ENCODE assay signal across 26 cellular contexts in the genomic region with DNA sequence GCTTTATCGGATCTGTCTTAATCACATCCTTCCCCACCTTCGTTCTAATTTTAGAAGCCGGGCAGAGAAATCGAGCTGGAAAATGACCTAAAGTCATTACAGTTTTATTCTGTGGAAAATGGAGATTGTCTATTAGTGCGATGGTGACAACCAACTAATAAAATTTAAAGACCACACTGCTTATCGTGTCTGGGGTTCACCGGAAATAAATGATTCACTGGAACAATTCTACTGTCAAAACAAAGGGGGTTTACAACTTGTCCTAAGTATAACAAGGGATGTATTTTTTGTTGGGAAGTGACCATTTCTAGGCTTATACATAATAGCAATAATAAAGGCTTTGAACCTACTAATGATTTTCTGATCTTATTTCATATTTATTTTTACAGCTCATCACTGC.
"Had no signal": no experiment of that assay in that cellular context is flagged by ENCODE, and none has a peak within 500 bp of the region (broad histone marks: within the 10 kb centered on the region; RNA-seq: fewer than 3 reads in every experiment).

No MANE protein-coding gene starts in this region.

- DNase-seq: islet precursor cell; left ventricle myocardium inferior; mesendoderm; naive B cell; natural killer cell; nephron progenitor cell; occipital lobe; psoas muscle; sigmoid colon; small intestine; spleen; stimulated activated CD4-positive, alpha-beta T cell treated with anti-CD3 and anti-CD28 coated beads, Interleukin-4, amount 100 ng/mL, for 24 hours; stimulated activated naive CD4-positive, alpha-beta T cell treated with Interleukin-2 at 50 U/mL for 16 hours; stimulated activated naive CD8-positive, alpha-beta T cell treated with anti-CD3 and anti-CD28 coated beads, Interleukin-15, amount 100 ng/mL, for 72 hours; substantia nigra; transverse colon; upper lobe of right lung had no signal

- H3K4me1 Mint-ChIP-seq: mesothelial cell of epicardium; naive B cell; natural killer cell; neural progenitor cell; stimulated activated effector memory CD8-positive, alpha-beta T cell treated with anti-CD3 and anti-CD28 coated beads, Interleukin-12 subunit alpha, Interleukin-12 subunit beta, amount 100 ng/mL, for 72 hours; stimulated activated naive CD8-positive, alpha-beta T cell treated with anti-CD3 and anti-CD28 coated beads, Interleukin-15, amount 100 ng/mL, for 72 hours had no signal

- H3K4me1 ChIP-seq: neural progenitor cell, psoas muscle, sigmoid colon, spleen, transverse colon, upper lobe of right lung had no signal

- H3K36me3 Mint-ChIP-seq: natural killer cell had no signal

- H3K27me3 Mint-ChIP-seq: naive B cell; stimulated activated naive CD8-positive, alpha-beta T cell treated with anti-CD3 and anti-CD28 coated beads, Interleukin-15, amount 100 ng/mL, for 72 hours had no signal

- H3K9me3 ChIP-seq: left ventricle myocardium inferior, neutrophil, psoas muscle, right atrium auricular region, sigmoid colon, spleen, transverse colon, upper lobe of right lung had no signal

- H3K79me2 ChIP-seq: hepatocyte, parathyroid adenoma had no signal

- ATAC-seq: natural killer cell; psoas muscle; stimulated activated effector memory CD8-positive, alpha-beta T cell treated with anti-CD3 and anti-CD28 coated beads, Interleukin-12 subunit alpha, Interleukin-12 subunit beta, amount 100 ng/mL, for 72 hours; stimulated activated naive CD8-positive, alpha-beta T cell treated with anti-CD3 and anti-CD28 coated beads, Interleukin-15, amount 100 ng/mL, for 72 hours; upper lobe of right lung had no signal

- H3K27me3 ChIP-seq: hepatocyte, neural progenitor cell, neutrophil, right atrium auricular region, sigmoid colon, spleen, transverse colon, upper lobe of right lung had no signal

- H3K9ac ChIP-seq: neural progenitor cell, parathyroid adenoma had no signal

- H3K4me2 ChIP-seq: hepatocyte, neural progenitor cell had no signal

- H3K4me3 ChIP-seq: hepatocyte, left ventricle myocardium inferior, lung, neural progenitor cell, psoas muscle, right atrium auricular region, sigmoid colon, spleen, transverse colon, upper lobe of right lung had no signal

- FAIRE-seq: small intestine, urothelium cell line had no signal

- H2AFZ ChIP-seq: hepatocyte, neural progenitor cell, parathyroid adenoma had no signal

- H3K27ac ChIP-seq: hepatocyte, left ventricle myocardium inferior, neural progenitor cell, neutrophil, parathyroid adenoma, psoas muscle, right atrium auricular region, sigmoid colon, spleen, transverse colon, upper lobe of right lung had no signal

- H3K9me3 Mint-ChIP-seq: mesothelial cell of epicardium; naive B cell; natural killer cell; nephron progenitor cell; neural progenitor cell; stimulated activated effector memory CD8-positive, alpha-beta T cell treated with anti-CD3 and anti-CD28 coated beads, Interleukin-12 subunit alpha, Interleukin-12 subunit beta, amount 100 ng/mL, for 72 hours; stimulated activated naive CD8-positive, alpha-beta T cell treated with anti-CD3 and anti-CD28 coated beads, Interleukin-15, amount 100 ng/mL, for 72 hours had no signal

- H3K27ac Mint-ChIP-seq: mesothelial cell of epicardium; natural killer cell; nephron progenitor cell; neural progenitor cell; stimulated activated effector memory CD8-positive, alpha-beta T cell treated with anti-CD3 and anti-CD28 coated beads, Interleukin-12 subunit alpha, Interleukin-12 subunit beta, amount 100 ng/mL, for 72 hours; stimulated activated naive CD8-positive, alpha-beta T cell treated with anti-CD3 and anti-CD28 coated beads, Interleukin-15, amount 100 ng/mL, for 72 hours had no signal

- H3K4me3 Mint-ChIP-seq: mesothelial cell of epicardium; naive B cell; natural killer cell; nephron progenitor cell; neural progenitor cell; stimulated activated effector memory CD8-positive, alpha-beta T cell treated with anti-CD3 and anti-CD28 coated beads, Interleukin-12 subunit alpha, Interleukin-12 subunit beta, amount 100 ng/mL, for 72 hours; stimulated activated naive CD8-positive, alpha-beta T cell treated with anti-CD3 and anti-CD28 coated beads, Interleukin-15, amount 100 ng/mL, for 72 hours had no signal
